24 cellular contexts compared by ENCODE assay signal in genomic region chr2:203692039-203692710, GRCh38. TPM values are rescaled to one million over a fixed set of nuclear protein-coding genes. Genes with fewer than 3 reads are reported as not detected.
DNase-seq lines count a peak whose midpoint lies in the region; ATAC-seq and TF ChIP-seq lines count a peak whose summit lies in the region.
"Had no signal": no experiment of that assay in that cellular context is flagged by ENCODE, and none has a peak within 500 bp of the region (broad histone marks: within the 10 kb centered on the region; RNA-seq: fewer than 3 reads in every experiment).

No MANE protein-coding gene starts in this region.

- ATAC-seq in Right ventricle myocardium inferior (peak; percentile 70), HG03439 (IDR thresholded peaks at IDR 0.05; ENCODE audit: unreplicated experiment) (no peak), HG03571 (IDR thresholded peaks at IDR 0.05; ENCODE audit: unreplicated experiment) (no peak)
- ATAC-seq: left lung, sciatic nerve, SK-N-SH treated with all-trans-retinoic acid at 6 μM for 48 hours had no signal

- TF ChIP-seq CTCF in osteocyte (IDR thresholded peaks at IDR 0.05) = no peak

- H3K4me3 Mint-ChIP-seq in osteocyte (ENCODE audit: unreplicated experiment) = no peak overlapping the region
- H3K4me3 Mint-ChIP-seq: neural crest cell had no signal

- H3K27me3 Mint-ChIP-seq in osteocyte (ENCODE audit: unreplicated experiment) = no peaks in the 10 kb centered on the region

- H3K9me3 Mint-ChIP-seq in osteocyte (ENCODE audit: unreplicated experiment) = no peaks in the 10 kb centered on the region
- H3K9me3 Mint-ChIP-seq: neural crest cell had no signal

- intact Hi-C loops in Right ventricle myocardium inferior (cut with DNase I) = no loop called here
- intact Hi-C loops in cardiac septum (cut with DNase I) = no loop called here

- H3K36me3 Mint-ChIP-seq in osteocyte (ENCODE audit: unreplicated experiment) = no peaks in the 10 kb centered on the region

- H3K4me1 Mint-ChIP-seq in osteocyte (ENCODE audit: unreplicated experiment) = peaks cover 49% of the 10 kb centered on the region

- no peak for DNase-seq in Right ventricle myocardium inferior (ENCODE audit: missing footprints)
- DNase-seq in cardiac septum (ENCODE audit: low spot score) = no peak
- DNase-seq in left kidney (ENCODE audit: low read depth, low spot score) = peak; percentile 78
- DNase-seq in osteocyte (ENCODE audit: extremely low spot score, unreplicated experiment) = no peak
- DNase-seq in NCI-H774 (lab: John Stamatoyannopoulos, UW) = no peak
- no peak for DNase-seq in Kasumi-1 (lab: John Stamatoyannopoulos, UW)
- DNase-seq: 8988T; activated CD4-positive, alpha-beta T cell treated with anti-CD3 and anti-CD28 coated beads for 4 hours; activated effector memory CD4-positive, alpha-beta T cell treated with Interleukin-2 at 50 U/mL for 16 hours; BE2C; caudate nucleus; effector memory CD4-positive, alpha-beta T cell; GF-D8; GOT3; IMR-90; left lung; NCI-H526; OCI-M1; stimulated activated CD4-positive, alpha-beta T cell treated with anti-CD3 and anti-CD28 coated beads, Interleukin-4, amount 100 ng/mL, for 24 hours had no signal

- peak overlapping the region; percentile 77 for H3K27ac Mint-ChIP-seq in osteocyte (ENCODE audit: unreplicated experiment)

RNA-seq across cellular contexts. Expression of gene CD28, which starts 14.3 kb away (rescaled TPM):
- total RNA-seq in Right ventricle myocardium inferior = 0.78 TPM
- total RNA-seq in cardiac septum = 1.3 TPM
- total RNA-seq in osteocyte = not detected in 2 replicates
- total RNA-seq: IMR-90, neural crest cell had no signal
